Comparison of ENCODE assay signal across 8 cellular contexts in genomic region chr12:117473856-117474255, GRCh38.
"Had no signal": no experiment of that assay in that cellular context is flagged by ENCODE, and none has a peak within 500 bp of the region (broad histone marks: within the 10 kb centered on the region; RNA-seq: fewer than 3 reads in every experiment).

No MANE protein-coding gene starts in this region.

- H3K4me3 Mint-ChIP-seq: GM23338, H9 had no signal

- DNase-seq: H9, HCEC 1CT, IMR-90 had no signal

- H3K4me3 ChIP-seq: GM23338, K562 had no signal

- H3K27ac Mint-ChIP-seq: GM23338, H9 had no signal

- FAIRE-seq: H1, H54, HTR-8/SVneo, K562 had no signal
